16 cellular contexts compared by ENCODE assay signal in the genomic region with DNA sequence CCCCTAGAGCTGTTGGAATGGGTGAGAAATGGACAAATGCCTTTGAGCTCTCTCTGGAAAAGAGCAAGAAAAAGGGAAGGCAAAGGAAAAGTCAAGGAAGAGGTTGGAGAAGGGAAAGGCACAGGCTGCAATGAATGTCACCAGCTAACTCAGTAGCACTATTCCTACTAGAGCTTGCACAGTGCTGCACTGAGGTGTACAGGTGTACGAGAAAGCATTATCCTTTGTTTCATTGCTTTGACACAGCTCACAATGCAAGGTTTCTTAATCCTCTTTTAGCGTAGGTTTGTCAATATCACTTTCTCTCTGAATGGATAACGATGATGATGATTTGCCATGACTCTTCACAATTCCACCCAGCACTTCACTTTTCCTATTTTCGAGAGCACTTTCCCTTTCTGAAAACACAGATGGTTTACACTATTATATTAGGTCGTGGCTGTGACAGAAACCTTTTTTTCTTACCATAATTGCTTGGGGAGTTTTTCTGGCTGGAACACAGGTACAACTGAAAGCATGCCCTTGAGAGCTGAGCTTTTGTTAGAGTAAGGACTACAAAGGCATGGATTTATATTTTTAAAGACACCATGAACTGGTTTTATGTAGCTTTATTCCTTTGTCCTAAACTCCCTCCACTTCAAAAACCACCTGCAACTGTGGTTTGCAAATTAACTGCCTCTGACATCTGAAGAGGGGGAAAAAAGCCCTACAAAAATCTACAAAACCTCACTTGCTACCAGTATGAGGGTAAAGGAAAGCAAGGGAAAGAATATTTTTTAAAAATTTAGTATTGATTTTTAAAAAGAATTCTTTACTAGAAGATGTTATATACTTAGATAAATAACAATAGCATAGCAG.
A peak's percentile ranks its signal among the peaks of the same experiment; 100 is the strongest.
DNase-seq lines count a peak whose midpoint lies in the region; ATAC-seq, FAIRE-seq and TF ChIP-seq lines count a peak whose summit lies in the region.
"Had no signal": no experiment of that assay in that cellular context is flagged by ENCODE, and none has a peak within 500 bp of the region (broad histone marks: within the 10 kb centered on the region; RNA-seq: fewer than 3 reads in every experiment).

No MANE protein-coding gene starts in this region.

- no peaks in the 10 kb centered on the region for H4K20me1 ChIP-seq in OCI-LY7 (ENCODE audit: insufficient read depth, low read length)

- H3K9me3 ChIP-seq in OCI-LY7 (ENCODE audit: low read length): no peaks in the 10 kb centered on the region
- H3K9me3 ChIP-seq: Caco-2 had no signal

- peak overlapping the region; percentile 89; the same call in 1 of the 2 replicates for H2AFZ ChIP-seq in OCI-LY7 (ENCODE audit: low read length)

- peak; percentile 54 for ATAC-seq in stimulated activated naive CD8-positive, alpha-beta T cell treated with anti-CD3 and anti-CD28 coated beads, Interleukin-15, amount 100 ng/mL, for 72 hours
- ATAC-seq in stimulated activated naive CD8-positive, alpha-beta T cell treated with anti-CD3 and anti-CD28 coated beads, Interleukin-15, Interleukin-2, amounts not matched to agents 100 U/mL and 50 U/mL, for 24 hours: no peak
- ATAC-seq in GM19351 (IDR thresholded peaks at IDR 0.05; ENCODE audit: unreplicated experiment): no peak
- ATAC-seq: activated CD8-positive, alpha-beta memory T cell treated with anti-CD3 and anti-CD28 coated beads, Interleukin-2, amount 10 ng/mL, durations not matched to agents 7 days and 5 days; effector memory CD8-positive, alpha-beta T cell; left colon had no signal

- intact Hi-C loops in OCI-LY7 (cut with micrococcal nuclease; ENCODE audit: unreplicated experiment): no loop called here

- H3K9me2 ChIP-seq in OCI-LY7 (ENCODE audit: insufficient read depth, low read length): no peaks in the 10 kb centered on the region

- peak overlapping the region; percentile 48 for H3K4me3 ChIP-seq in OCI-LY7 (ENCODE audit: low read depth, low read length, poor library complexity, severe bottlenecking)

- no TSS peak for BruUV-seq in OCI-LY7 (replicated peaks; lab: Mats Ljungman, UMichigan)

- peak overlapping the region in 1 of 2 donors; percentile 70 for H3K27ac Mint-ChIP-seq in stimulated activated naive CD8-positive, alpha-beta T cell treated with anti-CD3 and anti-CD28 coated beads, Interleukin-15, amount 100 ng/mL, for 72 hours
- H3K27ac Mint-ChIP-seq: activated CD8-positive, alpha-beta memory T cell treated with anti-CD3 and anti-CD28 coated beads, Interleukin-2, amount 10 ng/mL, durations not matched to agents 7 days and 5 days; activated naive CD4-positive, alpha-beta T cell treated with anti-CD3 and anti-CD28 coated beads, Interleukin-2, amount 50 U/mL, for 24 hours; effector memory CD8-positive, alpha-beta T cell had no signal

- POLR2A ChIA-PET in OCI-LY7 (lab: Charles Lee) (interaction anchor here (0.6 to 2.1 kb wide), 11 partner anchors 9 to 1522 kb away, joined by 3 to 6 read pairs (median 4); no protein-coding TSS in a partner anchor), HEK293T (lab: Yijun Ruan, JAX) (no interaction called here)

- H3K36me3 ChIP-seq in OCI-LY7 (ENCODE audit: insufficient read depth, low read length): no peaks in the 10 kb centered on the region

- H3K4me2 ChIP-seq in OCI-LY7 (ENCODE audit: low read length): peak overlapping the region; percentile 77

- FAIRE-seq in urothelium cell line (lab: Jason Lieb, UNC): peak; percentile 77

- no peaks in the 10 kb centered on the region for H3K79me2 ChIP-seq in OCI-LY7 (ENCODE audit: insufficient read depth, low read depth, low read length)

- CTCF ChIA-PET in OCI-LY7 (lab: Charles Lee; ENCODE audit: unreplicated experiment) (interaction anchor here (0.6 kb wide), 2 partner anchors 9 to 271 kb away, joined by 3 read pairs; no protein-coding TSS in a partner anchor), HEK293T (lab: Yijun Ruan, JAX) (interaction anchor here (1.2 kb wide), 1 partner anchor 56 kb away, joined by 6 read pairs; no protein-coding TSS in a partner anchor)

- peaks cover 79% of the 10 kb centered on the region for H3K4me1 ChIP-seq in OCI-LY7 (ENCODE audit: insufficient read depth, low read length, poor library complexity, severe bottlenecking)

- H3K27me3 Mint-ChIP-seq in stimulated activated naive CD8-positive, alpha-beta T cell treated with anti-CD3 and anti-CD28 coated beads, Interleukin-15, amount 100 ng/mL, for 72 hours: peaks cover 5% of the 10 kb centered on the region

- no peaks in the 10 kb centered on the region for H3K9me3 Mint-ChIP-seq in stimulated activated naive CD8-positive, alpha-beta T cell treated with anti-CD3 and anti-CD28 coated beads, Interleukin-15, amount 100 ng/mL, for 72 hours
- H3K9me3 Mint-ChIP-seq: activated naive CD4-positive, alpha-beta T cell treated with anti-CD3 and anti-CD28 coated beads, Interleukin-2, amount 50 U/mL, for 24 hours; effector memory CD8-positive, alpha-beta T cell had no signal

- no peak for TF ChIP-seq CTCF in OCI-LY7 (conservative IDR thresholded peaks at IDR 0.05; ENCODE audit: low read length)

- peak overlapping the region; percentile 96 for H3K27ac ChIP-seq in OCI-LY7 (ENCODE audit: low read depth, low read length, poor library complexity, severe bottlenecking)
- H3K27ac ChIP-seq: VCaP had no signal

- H3K4me1 Mint-ChIP-seq in stimulated activated naive CD8-positive, alpha-beta T cell treated with anti-CD3 and anti-CD28 coated beads, Interleukin-15, amount 100 ng/mL, for 72 hours: peaks cover 10% of the 10 kb centered on the region

- DNase-seq in stimulated activated naive CD8-positive, alpha-beta T cell treated with anti-CD3 and anti-CD28 coated beads, Interleukin-15, amount 100 ng/mL, for 72 hours: no peak
- no peak for DNase-seq in stimulated activated naive CD8-positive, alpha-beta T cell treated with anti-CD3 and anti-CD28 coated beads, Interleukin-15, Interleukin-2, amounts not matched to agents 100 U/mL and 50 U/mL, for 24 hours
- DNase-seq in NCI-H2029 (lab: John Stamatoyannopoulos, UW) (peak; percentile 67), OCI-LY7 (ENCODE audit: low spot score) (peak; percentile 76), urothelium cell line (ENCODE audit: low spot score) (no peak), GF-D8 (lab: John Stamatoyannopoulos, UW) (no peak), HEK293T (ENCODE audit: extremely low spot score) (no peak)
- DNase-seq: activated CD8-positive, alpha-beta memory T cell treated with anti-CD3 and anti-CD28 coated beads, Interleukin-2, amount 10 ng/mL, durations not matched to agents 7 days and 5 days; Caco-2; effector memory CD8-positive, alpha-beta T cell; left colon; posterior cingulate gyrus; stimulated activated CD4-positive, alpha-beta T cell treated with anti-CD3 and anti-CD28 coated beads, Interleukin-12 subunit alpha, Interleukin-12 subunit beta, amount 100 ng/mL, for 4 hours had no signal

- no peak overlapping the region for H3K4me3 Mint-ChIP-seq in stimulated activated naive CD8-positive, alpha-beta T cell treated with anti-CD3 and anti-CD28 coated beads, Interleukin-15, amount 100 ng/mL, for 72 hours
- H3K4me3 Mint-ChIP-seq: activated CD8-positive, alpha-beta memory T cell treated with anti-CD3 and anti-CD28 coated beads, Interleukin-2, amount 10 ng/mL, durations not matched to agents 7 days and 5 days; activated naive CD4-positive, alpha-beta T cell treated with anti-CD3 and anti-CD28 coated beads, Interleukin-2, amount 50 U/mL, for 24 hours; effector memory CD8-positive, alpha-beta T cell had no signal

TF ChIP-seq in HEK293T, 16 proteins besides CTCF, POLR2A, EP300 and RAD21:
- TF ChIP-seq CTBP1 (IDR thresholded peaks at IDR 0.05; ENCODE audit: borderline replicate concordance): no peak
- TF ChIP-seq, protein P1, sequence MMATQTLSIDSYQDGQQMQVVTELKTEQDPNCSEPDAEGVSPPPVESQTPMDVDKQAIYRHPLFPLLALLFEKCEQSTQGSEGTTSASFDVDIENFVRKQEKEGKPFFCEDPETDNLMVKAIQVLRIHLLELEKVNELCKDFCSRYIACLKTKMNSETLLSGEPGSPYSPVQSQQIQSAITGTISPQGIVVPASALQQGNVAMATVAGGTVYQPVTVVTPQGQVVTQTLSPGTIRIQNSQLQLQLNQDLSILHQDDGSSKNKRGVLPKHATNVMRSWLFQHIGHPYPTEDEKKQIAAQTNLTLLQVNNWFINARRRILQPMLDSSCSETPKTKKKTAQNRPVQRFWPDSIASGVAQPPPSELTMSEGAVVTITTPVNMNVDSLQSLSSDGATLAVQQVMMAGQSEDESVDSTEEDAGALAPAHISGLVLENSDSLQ (IDR thresholded peaks at IDR 0.05): no peak
- TF ChIP-seq ZNF384 (IDR thresholded peaks at IDR 0.05): no peak
- TF ChIP-seq LEF1 (IDR thresholded peaks at IDR 0.05; ENCODE audit: borderline replicate concordance): no peak
- TF ChIP-seq ARNT (IDR thresholded peaks at IDR 0.05): no peak
- no peak for TF ChIP-seq L3MBTL2 (conservative IDR thresholded peaks at IDR 0.05)
- TF ChIP-seq SP1 (IDR thresholded peaks at IDR 0.05): no peak
- TF ChIP-seq NFRKB (IDR thresholded peaks at IDR 0.05): no peak
- TF ChIP-seq HDGF (IDR thresholded peaks at IDR 0.05; ENCODE audit: borderline replicate concordance): no peak
- TF ChIP-seq FOXA1 (IDR thresholded peaks at IDR 0.05): no peak
- TF ChIP-seq ELF4 (IDR thresholded peaks at IDR 0.05): no peak
- no peak for TF ChIP-seq BHLHE40 (IDR thresholded peaks at IDR 0.05; ENCODE audit: borderline replicate concordance)
- no peak for TF ChIP-seq FOXK2 (IDR thresholded peaks at IDR 0.05)
- TF ChIP-seq SUZ12 (IDR thresholded peaks at IDR 0.05): no peak
- no peak for TF ChIP-seq TARDBP (IDR thresholded peaks at IDR 0.05)
- no peak for TF ChIP-seq FOXM1 (IDR thresholded peaks at IDR 0.05; ENCODE audit: borderline replicate concordance)
TF ChIP-seq in HEK293T: peak in this region for 0.

Comparison
In these comparisons a context has a peak if more than half of its experiments do, and no peak if none do; other contexts are left out.
1. DNase-seq: peak in NCI-H2029 (single experiment) and OCI-LY7 (single experiment); none in stimulated activated naive CD8-positive, alpha-beta T cell treated with anti-CD3 and anti-CD28 coated beads, Interleukin-15, amount 100 ng/mL, for 72 hours (0 of 2), stimulated activated naive CD8-positive, alpha-beta T cell treated with anti-CD3 and anti-CD28 coated beads, Interleukin-15, Interleukin-2, amounts not matched to agents 100 U/mL and 50 U/mL, for 24 hours (single experiment), urothelium cell line (single experiment), GF-D8 (single experiment) and HEK293T (single experiment).